Comparison of ENCODE assay signal across 18 cellular contexts in the genomic region with DNA sequence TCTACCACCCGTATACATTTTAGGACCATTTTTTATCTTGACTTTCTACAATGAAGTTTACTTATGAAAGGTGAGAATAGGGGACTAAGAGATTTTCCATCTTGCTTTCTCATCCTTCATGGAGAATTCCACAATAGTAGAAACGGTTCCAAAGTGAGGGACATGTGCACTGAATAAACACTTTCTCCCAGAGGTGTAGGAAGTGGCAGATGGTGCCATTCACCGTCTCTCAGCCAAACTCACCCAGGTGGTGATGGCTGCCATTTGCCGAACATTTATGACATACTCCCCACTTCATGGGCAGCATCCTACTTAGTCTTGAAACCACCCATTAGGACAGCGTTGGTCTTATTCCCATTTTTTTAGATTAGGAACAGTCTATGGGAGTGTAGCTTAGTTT.
"Had no signal": no experiment of that assay in that cellular context is flagged by ENCODE, and none has a peak within 500 bp of the region (broad histone marks: within the 10 kb centered on the region; RNA-seq: fewer than 3 reads in every experiment).

No MANE protein-coding gene starts in this region.

- H3K4me3 ChIP-seq: SJSA1, SK-N-MC had no signal

- H3K27ac ChIP-seq: SJSA1, SK-N-MC had no signal

- H3K36me3 ChIP-seq: SJSA1 had no signal

- DNase-seq: KBM-7, MV-4-11, NCI-H1048, NCI-H1105, NCI-H1417, NCI-H1436 treated with DMSO at 0.1 percent for 48 hours, NCI-H187, NCI-H2029 treated with DMSO at 0.1 percent for 48 hours, NCI-H226, NCI-H446, NCI-H510A, NCI-H524 treated with DMSO at 0.1 percent for 48 hours, NCI-H82, Right ventricle myocardium superior, RPMI8226, SIG-M5 had no signal

- H3K27me3 ChIP-seq: SJSA1 had no signal

- H3K9me3 ChIP-seq: SJSA1 had no signal

- H3K4me1 ChIP-seq: SJSA1 had no signal
